Comparison of ENCODE assay signal across 27 cellular contexts in genomic region chr11:105763594-105763993, GRCh38.
"Had no signal": no experiment of that assay in that cellular context is flagged by ENCODE, and none has a peak within 500 bp of the region (broad histone marks: within the 10 kb centered on the region; RNA-seq: fewer than 3 reads in every experiment).

No MANE protein-coding gene starts in this region.

- DNase-seq: activated B cell treated with CpG ODN at 0.5 μM for 24 hours; activated CD4-positive, alpha-beta T cell treated with anti-CD3 and anti-CD28 coated beads for 48 hours; activated CD4-positive, alpha-beta T cell treated with anti-CD3 and anti-CD28 coated beads, Interleukin-2, amount 50 U/mL, for 1 hour; activated CD4-positive, alpha-beta T cell treated with anti-CD3 and anti-CD28 coated beads, Interleukin-2, amount 50 U/mL, for 48 hours; activated CD8-positive, alpha-beta memory T cell treated with anti-CD3 and anti-CD28 coated beads for 24 hours; activated CD8-positive, alpha-beta T cell treated with anti-CD3 and anti-CD28 coated beads for 36 hours; activated effector memory CD4-positive, alpha-beta T cell treated with anti-CD3 and anti-CD28 coated beads, Interleukin-2, amount 50 U/mL, for 16 hours; activated naive CD4-positive, alpha-beta T cell treated with anti-CD3 and anti-CD28 coated beads for 36 hours; activated naive CD8-positive, alpha-beta T cell treated with anti-CD3 and anti-CD28 coated beads for 36 hours; activated naive CD8-positive, alpha-beta T cell treated with anti-CD3 and anti-CD28 coated beads, Interleukin-2, amount 50 U/mL, for 24 hours; activated T-cell treated with anti-CD3 and anti-CD28 coated beads, Interleukin-2, amount 50 U/mL, for 1 hour; activated T-cell treated with anti-CD3 and anti-CD28 coated beads, Interleukin-2, amount 50 U/mL, for 48 hours; adrenal gland; amygdala; aorta; central memory CD4-positive, alpha-beta T cell; colonic mucosa; effector memory CD4-positive, alpha-beta T cell; endodermal cell; foreskin fibroblast; head of caudate nucleus; T-helper 1 cell; T-helper 17 cell; T1000; WERI-Rb-1 had no signal

- H3K27ac ChIP-seq: adrenal gland, breast epithelium, cardiac muscle cell, colonic mucosa, WERI-Rb-1 had no signal

- H3K4me3 ChIP-seq: adrenal gland, breast epithelium, cardiac muscle cell, colonic mucosa had no signal
